In genomic region chr6:26351544-26351953, GRCh38 we compare ENCODE assay signal across 1 cellular context.
TF ChIP-seq lines count a peak whose summit lies in the region.

No MANE protein-coding gene starts in this region.

TF ChIP-seq in K562, 482 proteins besides CTCF, POLR2A, EP300 and RAD21 (continued from another document):
- no peak for TF ChIP-seq CLOCK (CRISPR knock-in tag; IDR thresholded peaks at IDR 0.05; ENCODE audit: borderline replicate concordance)
- no peak for TF ChIP-seq SIRT6 (IDR thresholded peaks at IDR 0.05; ENCODE audit: low read depth, low read length)
- TF ChIP-seq STAT6 (CRISPR knock-in tag; IDR thresholded peaks at IDR 0.05), result no peak
- peak; percentile 97 for TF ChIP-seq JUN (IDR thresholded peaks at IDR 0.05; ENCODE audit: borderline replicate concordance, low read depth, low read length)
- no peak for TF ChIP-seq JUN (CRISPR knock-in tag; IDR thresholded peaks at IDR 0.05; ENCODE audit: borderline replicate concordance)
- TF ChIP-seq NBN (IDR thresholded peaks at IDR 0.05; ENCODE audit: low read depth), result peak; percentile 88; the same call in 1 of the 2 replicates
- TF ChIP-seq KAT7 (CRISPR knock-in tag; IDR thresholded peaks at IDR 0.05; ENCODE audit: borderline replicate concordance), result no peak
- no peak for TF ChIP-seq SMAD2 (IDR thresholded peaks at IDR 0.05; ENCODE audit: low read depth, low read length)
- TF ChIP-seq PHF8 (IDR thresholded peaks at IDR 0.05; ENCODE audit: borderline replicate concordance, low read length), result no peak
- no peak for TF ChIP-seq ZNF280A (IDR thresholded peaks at IDR 0.05; ENCODE audit: low read depth, partially characterized antibody)
- TF ChIP-seq NFRKB (IDR thresholded peaks at IDR 0.05; ENCODE audit: low read depth), result 0 out of 2 replicates have a peak, but pooled peaks have one; percentile 45
TF ChIP-seq in K562: peak in this region for 112.
